16 cellular contexts compared by ENCODE assay signal in genomic region chr1:59755084-59755685, GRCh38. TPM values are rescaled to one million over a fixed set of nuclear protein-coding genes. Genes with fewer than 3 reads are reported as not detected.
DNase-seq lines count a peak whose midpoint lies in the region; ATAC-seq and TF ChIP-seq lines count a peak whose summit lies in the region.
"Had no signal": no experiment of that assay in that cellular context is flagged by ENCODE, and none has a peak within 500 bp of the region (broad histone marks: within the 10 kb centered on the region; RNA-seq: fewer than 3 reads in every experiment).

No MANE protein-coding gene starts in this region.

- intact Hi-C loops in activated CD4-positive, alpha-beta T cell treated with anti-CD3 and anti-CD28 coated beads for 36 hours (cut with DNase I, micrococcal nuclease), result loop anchor here in 1 of 2 experiments (5.0 kb wide), 1 partner anchor 1238 kb away; no protein-coding TSS in a partner anchor
- intact Hi-C loops in sciatic nerve (cut with DNase I), result loop anchor here (10.0 kb wide), 1 partner anchor 970 kb away; the partner anchor contains the start of gene JUN

- ATAC-seq in omental fat pad (ENCODE audit: low FRiP score) (peak; percentile 57), sciatic nerve (no peak)
- no peak for ATAC-seq in activated naive CD4-positive, alpha-beta T cell treated with anti-CD3 and anti-CD28 coated beads, Interleukin-2, amount 50 U/mL, for 72 hours
- no peak for ATAC-seq in activated CD4-positive, alpha-beta T cell treated with anti-CD3 and anti-CD28 coated beads for 36 hours
- ATAC-seq: GM23338, HepG2 had no signal

- peaks cover 26% of the 10 kb centered on the region for H3K4me1 ChIP-seq in SJCRH30
- no peaks in the 10 kb centered on the region for H3K4me1 ChIP-seq in hepatocyte (ENCODE audit: insufficient read depth)

- H3K79me2 ChIP-seq in hepatocyte, result no peaks in the 10 kb centered on the region

- no peak overlapping the region for H2AFZ ChIP-seq in hepatocyte
- H2AFZ ChIP-seq: GM23338 had no signal

- H3K36me3 ChIP-seq in SJCRH30, result no peaks in the 10 kb centered on the region
- no peaks in the 10 kb centered on the region for H3K36me3 ChIP-seq in hepatocyte (replicated peaks; ENCODE audit: insufficient read depth, low read depth)
- H3K36me3 ChIP-seq: BE2C had no signal

- no peaks in the 10 kb centered on the region for H3K27me3 ChIP-seq in SJCRH30
- no peaks in the 10 kb centered on the region for H3K27me3 ChIP-seq in hepatocyte
- H3K27me3 ChIP-seq: BE2C had no signal

- H3K27me3 Mint-ChIP-seq in activated CD4-positive, alpha-beta T cell treated with anti-CD3 and anti-CD28 coated beads for 36 hours, result no peaks in the 10 kb centered on the region
- H3K27me3 Mint-ChIP-seq: CD4-positive, alpha-beta memory T cell had no signal

- no peaks in the 10 kb centered on the region for H4K20me1 ChIP-seq in hepatocyte (ENCODE audit: insufficient read depth, poor library complexity, severe bottlenecking)

- DNase-seq in SJCRH30 (no peak), hepatocyte (ENCODE audit: low spot score) (no peak), omental fat pad (ENCODE audit: low spot score) (no peak), sciatic nerve (ENCODE audit: low spot score) (no peak), erythroblast (lab: John Stamatoyannopoulos, UW) (no peak)
- DNase-seq in activated naive CD4-positive, alpha-beta T cell treated with anti-CD3 and anti-CD28 coated beads, Interleukin-2, amount 50 U/mL, for 72 hours (ENCODE audit: low spot score in 2 of 2), result no peak
- no peak for DNase-seq in activated CD4-positive, alpha-beta T cell treated with anti-CD3 and anti-CD28 coated beads for 36 hours
- DNase-seq: BE2C; CD4-positive, alpha-beta memory T cell; DMS153; DMS79 treated with DMSO at 0.1 percent for 48 hours; EL; H9 had no signal

- POLR2A ChIA-PET in activated CD4-positive, alpha-beta T cell treated with anti-CD3 and anti-CD28 coated beads for 36 hours (lab: Charles Lee), result no interaction called here

- no peaks in the 10 kb centered on the region for H3K36me3 Mint-ChIP-seq in activated naive CD4-positive, alpha-beta T cell treated with anti-CD3 and anti-CD28 coated beads, Interleukin-2, amount 50 U/mL, for 72 hours
- H3K36me3 Mint-ChIP-seq in activated CD4-positive, alpha-beta T cell treated with anti-CD3 and anti-CD28 coated beads for 36 hours (ENCODE audit: low read depth), result no peaks in the 10 kb centered on the region
- H3K36me3 Mint-ChIP-seq: CD4-positive, alpha-beta memory T cell had no signal

- no peak overlapping the region for H3K27ac Mint-ChIP-seq in activated naive CD4-positive, alpha-beta T cell treated with anti-CD3 and anti-CD28 coated beads, Interleukin-2, amount 50 U/mL, for 72 hours
- H3K27ac Mint-ChIP-seq in activated CD4-positive, alpha-beta T cell treated with anti-CD3 and anti-CD28 coated beads for 36 hours, result no peak overlapping the region
- H3K27ac Mint-ChIP-seq: GM23338, H9 had no signal

- no peaks in the 10 kb centered on the region for H3K9me3 ChIP-seq in SJCRH30 (replicated peaks)
- H3K9me3 ChIP-seq in hepatocyte (ENCODE audit: low read depth), result no peaks in the 10 kb centered on the region
- H3K9me3 ChIP-seq: BE2C had no signal

- H3K27ac ChIP-seq in SJCRH30 (peak overlapping the region; percentile 5; the same call in 1 of the 2 replicates), hepatocyte (peak overlapping the region; percentile 24)
- H3K27ac ChIP-seq: C4-2B had no signal

- TF ChIP-seq CTCF in hepatocyte (IDR thresholded peaks at IDR 0.05; ENCODE audit: poor library complexity) (no peak), omental fat pad (IDR thresholded peaks at IDR 0.05) (no peak)

- H3K4me1 Mint-ChIP-seq in activated CD4-positive, alpha-beta T cell treated with anti-CD3 and anti-CD28 coated beads for 36 hours, result peaks cover 2% of the 10 kb centered on the region
- H3K4me1 Mint-ChIP-seq: GM23338 had no signal

- 73% methylated on average over 9 of the region's 9 CpGs for WGBS in hepatocyte (ENCODE audit: low lambda C conversion rate, missing lambda C conversion rate)

- H3K9me2 ChIP-seq in hepatocyte (replicated peaks; ENCODE audit: insufficient read depth), result no peaks in the 10 kb centered on the region

- H3K4me2 ChIP-seq in hepatocyte, result no peak overlapping the region
- H3K4me2 ChIP-seq: GM23338 had no signal

- H3K4me3 Mint-ChIP-seq in activated CD4-positive, alpha-beta T cell treated with anti-CD3 and anti-CD28 coated beads for 36 hours, result no peak overlapping the region
- H3K4me3 Mint-ChIP-seq: CD4-positive, alpha-beta memory T cell; GM23338; H9 had no signal

- no peak for TF ChIP-seq POLR2A in erythroblast (IDR thresholded peaks at IDR 0.05; ENCODE audit: low read length)

- H3K4me3 ChIP-seq in SJCRH30 (no peak overlapping the region), hepatocyte (no peak overlapping the region)
- H3K4me3 ChIP-seq: GM23338 had no signal

- CTCF ChIA-PET in activated CD4-positive, alpha-beta T cell treated with anti-CD3 and anti-CD28 coated beads for 36 hours (lab: Charles Lee), result interaction anchor here (1.1 kb wide), 1 partner anchor 18 kb away, joined by 3 read pairs; no protein-coding TSS in a partner anchor

- no peaks in the 10 kb centered on the region for H3K9me3 Mint-ChIP-seq in activated naive CD4-positive, alpha-beta T cell treated with anti-CD3 and anti-CD28 coated beads, Interleukin-2, amount 50 U/mL, for 72 hours
- H3K9me3 Mint-ChIP-seq in activated CD4-positive, alpha-beta T cell treated with anti-CD3 and anti-CD28 coated beads for 36 hours (ENCODE audit: low read depth), result no peaks in the 10 kb centered on the region
- H3K9me3 Mint-ChIP-seq: CD4-positive, alpha-beta memory T cell; GM23338; H9 had no signal

RNA-seq across cellular contexts. Expression of gene HOOK1, which starts 59.6 kb away (rescaled TPM):
- 0.03 and 0.20 TPM in 2 replicates for total RNA-seq in SJCRH30 (2014; rRNA removed; shearing (Covaris generic))
- total RNA-seq in hepatocyte (33.0 and 36.8 TPM in 2 replicates), omental fat pad (10 to 100 TPM in 1 of 4 donors, 1 to 10 TPM in 2, under 1 TPM in 1; 0.94 to 10.0 (median 2.5) TPM), sciatic nerve (0.53 TPM)
- polyA plus RNA-seq in hepatocyte, result 12.8 and 16.6 TPM in 2 replicates
- 10 to 100 TPM; 14.5 to 18.3 TPM for total RNA-seq in activated naive CD4-positive, alpha-beta T cell treated with anti-CD3 and anti-CD28 coated beads, Interleukin-2, amount 50 U/mL, for 72 hours
- total RNA-seq in activated CD4-positive, alpha-beta T cell treated with anti-CD3 and anti-CD28 coated beads for 36 hours, result 10 to 100 TPM; 15.2 TPM
